Comparison of ENCODE assay signal across 10 cellular contexts in genomic region chr7:110522751-110523200, GRCh38.
DNase-seq lines count a peak whose midpoint lies in the region; ATAC-seq, FAIRE-seq and TF ChIP-seq lines count a peak whose summit lies in the region.
"Had no signal": no experiment of that assay in that cellular context is flagged by ENCODE, and none has a peak within 500 bp of the region (broad histone marks: within the 10 kb centered on the region; RNA-seq: fewer than 3 reads in every experiment).

No MANE protein-coding gene starts in this region.

- H3K4me1 ChIP-seq in NT2/D1 (ENCODE audit: insufficient read depth, insufficient read length), result no peaks in the 10 kb centered on the region
- no peaks in the 10 kb centered on the region for H3K4me1 ChIP-seq in keratinocyte (ENCODE audit: control insufficient read depth, extremely low read depth, insufficient read depth, low read length)

- dilution Hi-C loops in keratinocyte (cut with MboI; ENCODE audit: extremely low pct_ligation_motif_present, low sequenced_read_pairs), result no loop called here

- H3K4me1 Mint-ChIP-seq in Calu3 (ENCODE audit: low read depth, unreplicated experiment), result peaks cover 12% of the 10 kb centered on the region
- H3K4me1 Mint-ChIP-seq: B cell had no signal

- DNase-seq in Calu3 (peak; percentile 41), HuH-7.5 (ENCODE audit: low spot score) (peak; percentile 70), NT2/D1 (ENCODE audit: low read depth, low spot score) (peak; percentile 39), keratinocyte (ENCODE audit: low read depth, low spot score) (no peak), Ammon's horn (ENCODE audit: low spot score) (no peak), HK-2 (ENCODE audit: unreplicated experiment) (no peak), NK-92 (lab: John Stamatoyannopoulos, UW; ENCODE audit: unreplicated experiment) (no peak)
- DNase-seq: activated gamma-delta T cell had no signal

- no peaks in the 10 kb centered on the region for H3K27me3 Mint-ChIP-seq in Calu3 (ENCODE audit: unreplicated experiment)
- H3K27me3 Mint-ChIP-seq: B cell had no signal

- CTCF ChIA-PET in Calu3 (lab: Charles Lee), result interaction anchor here (0.5 to 0.7 kb wide), 3 partner anchors 30 to 433 kb away, joined by 3 to 4 read pairs (median 3); no protein-coding TSS in a partner anchor

- no TSS peak for BruUV-seq in Calu3 (replicated peaks; lab: Mats Ljungman, UMichigan)

- no peak overlapping the region for H3K27ac ChIP-seq in keratinocyte (ENCODE audit: control insufficient read depth, insufficient read depth, low read length)

- no peak overlapping the region for H3K9ac ChIP-seq in NT2/D1 (ENCODE audit: insufficient read length, low read depth)
- H3K9ac ChIP-seq in keratinocyte (ENCODE audit: control insufficient read depth, extremely low read depth, insufficient read depth, low read length), result no peak overlapping the region

- intact Hi-C loops in Calu3 (cut with micrococcal nuclease; ENCODE audit: unreplicated experiment), result no loop called here

- H3K27me3 ChIP-seq in NT2/D1 (ENCODE audit: insufficient read depth, insufficient read length), result no peaks in the 10 kb centered on the region
- no peaks in the 10 kb centered on the region for H3K27me3 ChIP-seq in keratinocyte (ENCODE audit: control insufficient read depth, extremely low read depth, insufficient read depth, low read length)

- H4K20me1 ChIP-seq in keratinocyte (ENCODE audit: control insufficient read depth, extremely low read depth, insufficient read depth, low read length), result no peaks in the 10 kb centered on the region

- TF ChIP-seq CTCF in Calu3 (IDR thresholded peaks at IDR 0.05; ENCODE audit: unreplicated experiment) (no peak), keratinocyte (optimal IDR thresholded peaks at IDR 0.05 in 1 of 3, IDR thresholded peaks at IDR 0.05 in 1 of 3, conservative IDR thresholded peaks at IDR 0.05 in 1 of 3; ENCODE audit: extremely low read depth in 1 of 3, insufficient read depth in 2 of 3, low read length in 3 of 3) (no peak)

- no peak overlapping the region for H2AFZ ChIP-seq in keratinocyte (ENCODE audit: control insufficient read depth, low read length)

- H3K4me3 ChIP-seq in NT2/D1 (ENCODE audit: insufficient read length, low read depth), result no peak overlapping the region
- H3K4me3 ChIP-seq in keratinocyte (ENCODE audit: control insufficient read depth in 2 of 3, extremely low read depth in 1 of 3, insufficient read depth in 2 of 3, low read depth in 1 of 3, low read length in 3 of 3), result no peak overlapping the region

- H3K27ac Mint-ChIP-seq in Calu3 (ENCODE audit: unreplicated experiment), result peak overlapping the region; percentile 57
- H3K27ac Mint-ChIP-seq: B cell had no signal

- peaks cover 3% of the 10 kb centered on the region for H3K36me3 Mint-ChIP-seq in Calu3 (ENCODE audit: insufficient read depth, unreplicated experiment)

- peaks cover 25% of the 10 kb centered on the region; the same call in 1 of the 2 replicates for H3K9me3 ChIP-seq in NT2/D1 (ENCODE audit: insufficient read depth, low read length)
- H3K9me3 ChIP-seq in keratinocyte (ENCODE audit: control insufficient read depth, low read depth, low read length), result no peaks in the 10 kb centered on the region

- peaks cover 3% of the 10 kb centered on the region for H3K9me3 Mint-ChIP-seq in Calu3 (ENCODE audit: low read depth, unreplicated experiment)

- no peak overlapping the region for H3K4me3 Mint-ChIP-seq in Calu3 (ENCODE audit: low read depth, unreplicated experiment)
- H3K4me3 Mint-ChIP-seq: B cell had no signal

- no peaks in the 10 kb centered on the region for H3K36me3 ChIP-seq in NT2/D1 (ENCODE audit: insufficient read depth, insufficient read length, low read length)
- peaks cover 0 to 2% of the 10 kb centered on the region in 2 experiments for H3K36me3 ChIP-seq in keratinocyte (ENCODE audit: control insufficient read depth in 2 of 2, extremely low read depth in 1 of 2, insufficient read depth in 2 of 2, low read length in 2 of 2)

- ATAC-seq in GM21528 (IDR thresholded peaks at IDR 0.05; ENCODE audit: low FRiP score, unreplicated experiment), result no peak

- H3K79me2 ChIP-seq in keratinocyte (ENCODE audit: control insufficient read depth, insufficient read depth, low read length), result no peaks in the 10 kb centered on the region

- peak; percentile 32 for FAIRE-seq in keratinocyte (lab: Jason Lieb, UNC)

- no peaks in the 10 kb centered on the region for H3K9me1 ChIP-seq in keratinocyte (ENCODE audit: control insufficient read depth, extremely low read depth, insufficient read depth, low read length)

- no peak overlapping the region for H3K4me2 ChIP-seq in keratinocyte (ENCODE audit: control insufficient read depth, extremely low read depth, insufficient read depth, low read depth, low read length)

Comparison
In these comparisons a context has a peak if more than half of its experiments do, and no peak if none do; other contexts are left out.
1. DNase-seq: peak in Calu3 (single experiment), HuH-7.5 (single experiment) and NT2/D1 (single experiment); none in keratinocyte (single experiment), Ammon's horn (single experiment), HK-2 (single experiment) and NK-92 (single experiment).